13 cellular contexts compared by ENCODE assay signal in genomic region chr10:67629461-67629971, GRCh38.
A peak's percentile ranks its signal among the peaks of the same experiment; 100 is the strongest.
DNase-seq lines count a peak whose midpoint lies in the region; ATAC-seq and TF ChIP-seq lines count a peak whose summit lies in the region.
"Had no signal": no experiment of that assay in that cellular context is flagged by ENCODE, and none has a peak within 500 bp of the region (broad histone marks: within the 10 kb centered on the region; RNA-seq: fewer than 3 reads in every experiment).

No MANE protein-coding gene starts in this region.

- no peaks in the 10 kb centered on the region for H3K36me3 ChIP-seq in HAP-1 (replicated peaks)
- H3K36me3 ChIP-seq in adipocyte (ENCODE audit: control insufficient read depth, insufficient read depth, low read length, severe bottlenecking): no peaks in the 10 kb centered on the region
- H3K36me3 ChIP-seq in left ventricle myocardium inferior: no peaks in the 10 kb centered on the region
- H3K36me3 ChIP-seq: adrenal gland had no signal

- intact Hi-C loops in left ventricle myocardium inferior (cut with micrococcal nuclease): no loop called here

- H3K9me3 ChIP-seq in HAP-1: no peaks in the 10 kb centered on the region
- H3K9me3 ChIP-seq in adipocyte (ENCODE audit: control insufficient read depth, low read length): no peaks in the 10 kb centered on the region
- H3K9me3 ChIP-seq in left ventricle myocardium inferior (replicated peaks): no peaks in the 10 kb centered on the region
- H3K9me3 ChIP-seq: adrenal gland had no signal

- in situ Hi-C loops in HAP-1 (cut with MboI; ENCODE audit: low sequenced_read_pairs): no loop called here

- no peak for TF ChIP-seq CTCF in left ventricle myocardium inferior (IDR thresholded peaks at IDR 0.05; ENCODE audit: borderline replicate concordance)

- H3K4me1 ChIP-seq in HAP-1 (peaks cover 3% of the 10 kb centered on the region), adipocyte (ENCODE audit: control insufficient read depth, insufficient read depth, low read length) (no peaks in the 10 kb centered on the region), left ventricle myocardium inferior (peaks cover 11% of the 10 kb centered on the region)
- H3K4me1 ChIP-seq: adrenal gland had no signal

- H3K4me3 ChIP-seq in HAP-1 (no peak overlapping the region), adipocyte (ENCODE audit: low read length) (no peak overlapping the region), left ventricle myocardium inferior (no peak overlapping the region)
- H3K4me3 ChIP-seq: adrenal gland had no signal

- no peak overlapping the region for H3K27ac ChIP-seq in left ventricle myocardium inferior (replicated peaks)
- H3K27ac ChIP-seq: adrenal gland had no signal

- peak; percentile 81 for DNase-seq in DMS 273 (lab: John Stamatoyannopoulos, UW; ENCODE audit: unreplicated experiment)
- DNase-seq in HAP-1 (ENCODE audit: low spot score in 2 of 2): peak; percentile 18 to 27
- DNase-seq in adipocyte (ENCODE audit: low read depth): peak; percentile 64
- DNase-seq in left kidney (ENCODE audit: low read depth, low spot score): peak; percentile 91
- no peak for DNase-seq in effector CD4-positive, alpha-beta T cell
- no peak for DNase-seq in HUDEP-2 (lab: John Stamatoyannopoulos, UW; ENCODE audit: unreplicated experiment in 76 of 76)
- DNase-seq in left ventricle myocardium inferior: no peak
- DNase-seq: activated CD8-positive, alpha-beta memory T cell treated with anti-CD3 and anti-CD28 coated beads for 24 hours; adrenal gland; natural killer cell; NCI-H1105 had no signal

- ATAC-seq in GM21447 (IDR thresholded peaks at IDR 0.05; ENCODE audit: unreplicated experiment): no peak
- ATAC-seq: natural killer cell; stimulated activated effector memory CD8-positive, alpha-beta T cell treated with anti-CD3 and anti-CD28 coated beads, Interleukin-12 subunit alpha, Interleukin-12 subunit beta, amount 100 ng/mL, for 72 hours had no signal

- no peak overlapping the region for H3K9ac ChIP-seq in adipocyte (ENCODE audit: low read length)

- H3K27me3 ChIP-seq in HAP-1 (ENCODE audit: low read depth) (no peaks in the 10 kb centered on the region), adipocyte (replicated peaks; ENCODE audit: control insufficient read depth, insufficient read depth, low read length) (no peaks in the 10 kb centered on the region), left ventricle myocardium inferior (ENCODE audit: low read depth) (no peaks in the 10 kb centered on the region)
- H3K27me3 ChIP-seq: adrenal gland had no signal

Comparison
In these comparisons a context has a peak if more than half of its experiments do, and no peak if none do; other contexts are left out.
1. DNase-seq: peak in DMS 273 (single experiment), HAP-1 (2 of 2), adipocyte (single experiment) and left kidney (single experiment); none in effector CD4-positive, alpha-beta T cell (single experiment), HUDEP-2 (0 of 76) and left ventricle myocardium inferior (single experiment).